In the genomic region with DNA sequence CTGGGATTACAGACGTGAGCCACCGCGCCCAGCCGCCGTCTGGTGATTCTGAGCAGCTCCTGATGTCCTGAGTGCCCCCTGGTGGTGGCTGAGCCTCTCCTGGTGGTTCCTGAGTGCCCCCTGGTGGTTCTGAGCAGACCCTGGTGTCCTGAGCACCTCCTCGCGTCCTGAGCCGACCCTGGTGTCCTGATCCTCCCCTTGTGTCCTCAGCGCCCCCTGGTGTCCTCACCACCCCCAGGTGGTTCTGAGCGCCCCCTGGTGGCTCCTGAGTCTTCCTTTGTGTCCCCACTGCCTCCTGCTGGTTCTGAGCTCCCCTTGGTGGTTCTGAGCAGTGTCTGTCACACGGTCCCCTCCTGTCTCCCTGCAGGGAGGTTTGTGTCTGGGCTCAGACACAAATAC, we compare ENCODE assay signal across 8 cellular contexts.
DNase-seq lines count a peak whose midpoint lies in the region; ATAC-seq and TF ChIP-seq lines count a peak whose summit lies in the region.

No MANE protein-coding gene starts in this region.

- no peaks in the 10 kb centered on the region for H3K4me1 Mint-ChIP-seq in activated CD4-positive, alpha-beta memory T cell treated with anti-CD3 and anti-CD28 coated beads for 36 hours (ENCODE audit: low read depth)

- H3K27me3 ChIP-seq in heart left ventricle, result peaks cover 0 to 3% (median 0%) of the 10 kb centered on the region in 9 donors
- H3K27me3 ChIP-seq in right atrium auricular region, result no peaks in the 10 kb centered on the region

- TF ChIP-seq POLR2A in heart left ventricle (IDR thresholded peaks at IDR 0.05), result no peak

- intact Hi-C loops in heart left ventricle (cut with DNase I) (no loop called here), left colon (cut with DNase I, micrococcal nuclease) (no loop called here)
- intact Hi-C loops in activated CD4-positive, alpha-beta memory T cell treated with anti-CD3 and anti-CD28 coated beads for 36 hours (cut with micrococcal nuclease), result no loop called here

- ATAC-seq in heart left ventricle, result no peak
- ATAC-seq in HG03520 (IDR thresholded peaks at IDR 0.05; ENCODE audit: unreplicated experiment), result peak; percentile 64
- peak; percentile 31 for ATAC-seq in left colon
- no peak for ATAC-seq in GM19324 (IDR thresholded peaks at IDR 0.05; ENCODE audit: low FRiP score, unreplicated experiment)

- CTCF ChIA-PET in activated CD4-positive, alpha-beta memory T cell treated with anti-CD3 and anti-CD28 coated beads for 36 hours (lab: Charles Lee), result interaction anchor here (0.6 to 3.4 kb wide), 36 partner anchors 10 to 301 kb away, joined by 3 to 106 read pairs (median 6); no protein-coding TSS in a partner anchor

- WGBS in heart left ventricle, 4 donors, result 74 to 83% (median 77%) methylated on average over 10 to 11 of the region's 11 CpGs

- H3K4me3 ChIP-seq in heart left ventricle (no peak overlapping the region), right atrium auricular region (no peak overlapping the region)

- H3K27ac ChIP-seq in heart left ventricle (no peak overlapping the region), right atrium auricular region (no peak overlapping the region)

- no peaks in the 10 kb centered on the region for H3K36me3 Mint-ChIP-seq in activated CD4-positive, alpha-beta memory T cell treated with anti-CD3 and anti-CD28 coated beads for 36 hours

- H3K27me3 Mint-ChIP-seq in activated CD4-positive, alpha-beta memory T cell treated with anti-CD3 and anti-CD28 coated beads for 36 hours, result peaks cover 6% of the 10 kb centered on the region

- H3K36me3 ChIP-seq in heart left ventricle (no peaks in the 10 kb centered on the region), right atrium auricular region (no peaks in the 10 kb centered on the region)

- H3K4me3 Mint-ChIP-seq in activated CD4-positive, alpha-beta memory T cell treated with anti-CD3 and anti-CD28 coated beads for 36 hours, result no peak overlapping the region

- H3K9me3 ChIP-seq in heart left ventricle, result no peaks in the 10 kb centered on the region
- no peaks in the 10 kb centered on the region for H3K9me3 ChIP-seq in right atrium auricular region

- no peaks in the 10 kb centered on the region for H3K4me1 ChIP-seq in heart left ventricle
- H3K4me1 ChIP-seq in right atrium auricular region, result no peaks in the 10 kb centered on the region

- TF ChIP-seq CTCF in heart left ventricle (IDR thresholded peaks at IDR 0.05) (peak in 7 of 12 donors; percentile 8 to 23 (median 17)), right atrium auricular region (IDR thresholded peaks at IDR 0.05) (no peak)

- POLR2A ChIA-PET in activated CD4-positive, alpha-beta memory T cell treated with anti-CD3 and anti-CD28 coated beads for 36 hours (lab: Charles Lee), result no interaction called here

- H3K27ac Mint-ChIP-seq in activated CD4-positive, alpha-beta memory T cell treated with anti-CD3 and anti-CD28 coated beads for 36 hours, result no peak overlapping the region

- peaks cover 7% of the 10 kb centered on the region for H3K9me3 Mint-ChIP-seq in activated CD4-positive, alpha-beta memory T cell treated with anti-CD3 and anti-CD28 coated beads for 36 hours

- DNase-seq in heart left ventricle (no peak), right atrium auricular region (ENCODE audit: low spot score) (no peak), left colon (peak in 1 of 2 donors; percentile 70), NCI-H446 (lab: John Stamatoyannopoulos, UW) (no peak), NCI-H774 (lab: John Stamatoyannopoulos, UW) (no peak)
- peak; percentile 82 for DNase-seq in activated CD4-positive, alpha-beta memory T cell treated with anti-CD3 and anti-CD28 coated beads for 36 hours

Comparison
In these comparisons a context has a peak if more than half of its experiments do, and no peak if none do; other contexts are left out.
1. CTCF ChIP-seq: peak in heart left ventricle (7 of 12); none in right atrium auricular region (0 of 2).
2. ATAC-seq: peak in HG03520 (single experiment) and left colon (single experiment); none in heart left ventricle (0 of 4) and GM19324 (single experiment).